Comparison of ENCODE assay signal across 9 cellular contexts in genomic region chr11:79173615-79174014, GRCh38.
DNase-seq lines count a peak whose midpoint lies in the region; ATAC-seq and TF ChIP-seq lines count a peak whose summit lies in the region.
"Had no signal": no experiment of that assay in that cellular context is flagged by ENCODE, and none has a peak within 500 bp of the region (broad histone marks: within the 10 kb centered on the region; RNA-seq: fewer than 3 reads in every experiment).

No MANE protein-coding gene starts in this region.

- H3K9me3 ChIP-seq in subcutaneous abdominal adipose tissue (ENCODE audit: control insufficient read depth in 5 of 5, low read length in 5 of 5) = no peaks in the 10 kb centered on the region
- H3K9me3 ChIP-seq: uterus had no signal

- no peak overlapping the region for H3K4me3 ChIP-seq in cardiac fibroblast (replicated peaks in 1 of 2; ENCODE audit: low read depth in 2 of 2, low read length in 2 of 2)
- H3K4me3 ChIP-seq in subcutaneous abdominal adipose tissue (ENCODE audit: low read depth in 1 of 5, low read length in 5 of 5) = no peak overlapping the region
- H3K4me3 ChIP-seq: uterus had no signal

- peak overlapping the region; percentile 88 for H3K27ac ChIP-seq in subcutaneous abdominal adipose tissue (ENCODE audit: low read depth, low read length)
- H3K27ac ChIP-seq: uterus had no signal

- no peaks in the 10 kb centered on the region for H3K36me3 ChIP-seq in subcutaneous abdominal adipose tissue (ENCODE audit: control insufficient read depth in 5 of 5, insufficient read depth in 5 of 5, low read length in 5 of 5)
- H3K36me3 ChIP-seq: uterus had no signal

- H3K4me1 ChIP-seq in subcutaneous abdominal adipose tissue (ENCODE audit: control insufficient read depth in 5 of 5, insufficient read depth in 5 of 5, low read length in 5 of 5) = peaks cover 0 to 45% (median 28%) of the 10 kb centered on the region in 5 donors
- H3K4me1 ChIP-seq: uterus had no signal

- no peak for TF ChIP-seq CTCF in cardiac fibroblast (IDR thresholded peaks at IDR 0.05; ENCODE audit: low read depth, low read length)

- H3K9ac ChIP-seq in subcutaneous abdominal adipose tissue (ENCODE audit: low read length in 5 of 5) = peak overlapping the region in 1 of 5 donors; percentile 11

- DNase-seq in NCI-H1694 treated with DMSO at 0.1 percent for 48 hours (lab: John Stamatoyannopoulos, UW) (peak; percentile 4), NCI-H1694 (lab: John Stamatoyannopoulos, UW) (no peak), cardiac fibroblast (ENCODE audit: low read depth in 2 of 2) (peak; percentile 17 to 66), iris pigment epithelial cell (ENCODE audit: low read depth) (peak; percentile 40), NCI-H2081 (lab: John Stamatoyannopoulos, UW) (no peak)
- no peak for DNase-seq in central memory CD4-positive, alpha-beta T cell

- H3K27me3 ChIP-seq in subcutaneous abdominal adipose tissue (ENCODE audit: control insufficient read depth in 5 of 5, insufficient read depth in 4 of 5, low read length in 5 of 5) = peaks cover 0 to 4% (median 0%) of the 10 kb centered on the region in 5 donors
- H3K27me3 ChIP-seq: uterus had no signal

- ATAC-seq in GM18511 (IDR thresholded peaks at IDR 0.05; ENCODE audit: unreplicated experiment) = no peak

Comparison
In these comparisons a context has a peak if more than half of its experiments do, and no peak if none do; other contexts are left out.
1. DNase-seq: peak in NCI-H1694 treated with DMSO at 0.1 percent for 48 hours (single experiment), cardiac fibroblast (2 of 2) and iris pigment epithelial cell (single experiment); none in NCI-H1694 (single experiment), central memory CD4-positive, alpha-beta T cell (single experiment) and NCI-H2081 (0 of 2).